Comparison of ENCODE assay signal across 1 cellular context in genomic region chr3:195809291-195809785, GRCh38.
TF ChIP-seq lines count a peak whose summit lies in the region.

No MANE protein-coding gene starts in this region.

TF ChIP-seq in K562, 482 proteins besides CTCF, POLR2A, EP300 and RAD21 (continued from another document):
- 0 out of 2 replicates have a peak, but pooled peaks have one; percentile 18 for TF ChIP-seq TFAP4 (CRISPR knock-in tag; IDR thresholded peaks at IDR 0.05; ENCODE audit: borderline replicate concordance)
- no peak for TF ChIP-seq LEF1 (IDR thresholded peaks at IDR 0.05)
- no peak for TF ChIP-seq ATF4 (CRISPR knock-in tag; IDR thresholded peaks at IDR 0.05)
- peak; percentile 70 for TF ChIP-seq NFIC (IDR thresholded peaks at IDR 0.05)
- TF ChIP-seq FOXP1 (CRISPR knock-in tag; IDR thresholded peaks at IDR 0.05): no peak
- TF ChIP-seq RBBP5 (IDR thresholded peaks at IDR 0.05; ENCODE audit: borderline replicate concordance, insufficient read depth, low read length, poor library complexity, severe bottlenecking): no peak
- no peak for TF ChIP-seq ZNF280A (IDR thresholded peaks at IDR 0.05; ENCODE audit: low read depth, partially characterized antibody)
